8 cellular contexts compared by ENCODE assay signal in the genomic region with DNA sequence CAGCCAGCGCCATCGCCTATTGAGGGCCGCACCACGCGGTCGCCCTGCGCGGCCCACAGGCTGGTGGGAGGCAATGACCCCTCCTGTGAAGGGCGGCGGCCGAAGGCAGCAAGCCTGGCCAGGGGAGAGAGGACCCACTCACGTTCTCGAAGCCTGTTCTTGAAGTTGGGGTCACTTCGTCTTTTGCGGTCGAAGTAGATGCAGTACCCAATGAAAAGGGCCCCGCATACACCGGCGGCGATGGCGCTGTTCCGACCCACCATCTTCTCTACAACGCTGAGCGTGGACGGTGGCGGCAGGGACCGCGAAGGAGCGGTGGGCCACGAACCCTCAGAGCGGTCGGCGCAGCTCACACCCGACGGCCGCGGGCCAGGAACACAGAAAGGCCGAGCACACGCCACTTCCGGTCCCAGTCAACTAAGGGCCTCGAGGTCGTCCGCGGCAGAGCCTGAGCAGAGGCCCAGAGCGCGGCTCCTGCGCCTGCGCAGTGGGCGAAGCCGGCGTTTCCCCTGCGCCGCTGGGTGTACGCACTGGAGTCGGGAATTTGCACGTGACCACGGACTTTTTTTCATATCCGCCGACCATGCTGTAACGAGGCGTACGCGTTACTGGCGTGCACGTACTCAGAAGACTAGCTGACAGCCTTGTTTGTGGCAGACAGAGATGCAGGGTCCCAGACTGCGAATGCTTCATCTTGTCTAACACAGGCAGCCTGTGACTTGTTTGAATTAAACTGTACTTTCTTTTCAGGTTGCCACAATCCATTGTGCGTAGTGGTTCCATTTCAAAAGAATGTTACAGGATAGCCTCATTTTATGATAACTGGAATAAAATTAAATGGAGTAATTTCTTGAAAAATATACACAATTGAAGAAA. TPM values are rescaled to one million over a fixed set of nuclear protein-coding genes. Genes with fewer than 3 reads are reported as not detected.
DNase-seq lines count a peak whose midpoint lies in the region; ATAC-seq and TF ChIP-seq lines count a peak whose summit lies in the region.

A gene (minus strand): TSS at position 385 of the 876 bp plus-strand sequence. CDS start 122 bp downstream, at position 263.

- H3K36me3 Mint-ChIP-seq in activated naive CD8-positive, alpha-beta T cell treated with anti-CD3 and anti-CD28 coated beads, Interleukin-2, amount 50 U/mL, for 24 hours (ENCODE audit: low read depth): peaks cover 53% of the 10 kb centered on the region
- peaks cover 12% of the 10 kb centered on the region for H3K36me3 Mint-ChIP-seq in type B pancreatic cell

- peak; percentile 95 for ATAC-seq in HG02763 (IDR thresholded peaks at IDR 0.05; ENCODE audit: unreplicated experiment)
- peak; percentile 95 for ATAC-seq in activated naive CD8-positive, alpha-beta T cell treated with anti-CD3 and anti-CD28 coated beads, Interleukin-2, amount 50 U/mL, for 24 hours

- H3K27me3 Mint-ChIP-seq in activated naive CD8-positive, alpha-beta T cell treated with anti-CD3 and anti-CD28 coated beads, Interleukin-2, amount 50 U/mL, for 24 hours: no peaks in the 10 kb centered on the region
- H3K27me3 Mint-ChIP-seq in type B pancreatic cell: no peaks in the 10 kb centered on the region

- DNase-seq in NCI-H1417 treated with DMSO at 0.1 percent for 48 hours (lab: John Stamatoyannopoulos, UW) (peak; percentile 94), SW480 (ENCODE audit: low spot score) (peak; percentile 98), cardiac septum (ENCODE audit: low spot score) (peak; percentile 98), pons (ENCODE audit: low spot score) (peak; percentile 98), type B pancreatic cell (ENCODE audit: extremely low spot score, unreplicated experiment) (peak; percentile 97)
- DNase-seq in activated naive CD8-positive, alpha-beta T cell treated with anti-CD3 and anti-CD28 coated beads, Interleukin-2, amount 50 U/mL, for 24 hours: peak; percentile 95

- H3K9me3 Mint-ChIP-seq in activated naive CD8-positive, alpha-beta T cell treated with anti-CD3 and anti-CD28 coated beads, Interleukin-2, amount 50 U/mL, for 24 hours: no peaks in the 10 kb centered on the region
- H3K9me3 Mint-ChIP-seq in type B pancreatic cell: no peaks in the 10 kb centered on the region

- H3K27ac Mint-ChIP-seq in activated naive CD8-positive, alpha-beta T cell treated with anti-CD3 and anti-CD28 coated beads, Interleukin-2, amount 50 U/mL, for 24 hours: peak within 1 kb of the TSS; percentile 98
- H3K27ac Mint-ChIP-seq in type B pancreatic cell: peak within 1 kb of the TSS; percentile 96

- H3K4me3 Mint-ChIP-seq in activated naive CD8-positive, alpha-beta T cell treated with anti-CD3 and anti-CD28 coated beads, Interleukin-2, amount 50 U/mL, for 24 hours: peak within 1 kb of the TSS; percentile 96
- H3K4me3 Mint-ChIP-seq in type B pancreatic cell: peak within 1 kb of the TSS; percentile 97

- peak; percentile 14 for TF ChIP-seq CTCF in GM12873 (IDR thresholded peaks at IDR 0.05; ENCODE audit: insufficient read depth, low read depth, low read length, missing control alignments)
- no peak for TF ChIP-seq CTCF in type B pancreatic cell (conservative IDR thresholded peaks at IDR 0.05)

- peaks cover 56% of the 10 kb centered on the region for H3K4me1 Mint-ChIP-seq in activated naive CD8-positive, alpha-beta T cell treated with anti-CD3 and anti-CD28 coated beads, Interleukin-2, amount 50 U/mL, for 24 hours
- peaks cover 22% of the 10 kb centered on the region for H3K4me1 Mint-ChIP-seq in type B pancreatic cell (ENCODE audit: unreplicated experiment)

- intact Hi-C loops in cardiac septum (cut with DNase I): loop anchor here (1.0 kb wide), 1 partner anchor 33 kb away; a partner anchor contains a TSS

RNA-seq across cellular contexts. Expression of the gene that starts here (rescaled TPM):
- total RNA-seq in cardiac septum: 81.9 TPM
- 113 and 119 TPM in 2 replicates for total RNA-seq in type B pancreatic cell (ENCODE audit: low replicate concordance)

Comparison
In these comparisons a context has a peak if more than half of its experiments do, and no peak if none do; other contexts are left out.
1. Peak in every context shown above with its lines: DNase-seq and ATAC-seq.